Comparison of ENCODE assay signal across 14 cellular contexts in genomic region chr17:55303701-55304145, GRCh38. TPM values are rescaled to one million over a fixed set of nuclear protein-coding genes. Genes with fewer than 3 reads are reported as not detected.
A peak's percentile ranks its signal among the peaks of the same experiment; 100 is the strongest.
DNase-seq lines count a peak whose midpoint lies in the region; ATAC-seq, FAIRE-seq and TF ChIP-seq lines count a peak whose summit lies in the region.
"Had no signal": no experiment of that assay in that cellular context is flagged by ENCODE, and none has a peak within 500 bp of the region (broad histone marks: within the 10 kb centered on the region; RNA-seq: fewer than 3 reads in every experiment).

No MANE protein-coding gene starts in this region.

- no peaks in the 10 kb centered on the region for H3K9me1 ChIP-seq in keratinocyte (ENCODE audit: control insufficient read depth, extremely low read depth, insufficient read depth, low read length)

- dilution Hi-C loops in keratinocyte (cut with MboI; ENCODE audit: extremely low pct_ligation_motif_present, low sequenced_read_pairs) = no loop called here

- peaks cover 0 to 5% of the 10 kb centered on the region in 2 donors for H3K27me3 Mint-ChIP-seq in natural killer cell (ENCODE audit: low read depth in 2 of 2)

- H4K20me1 ChIP-seq in keratinocyte (ENCODE audit: control insufficient read depth, extremely low read depth, insufficient read depth, low read length) = no peaks in the 10 kb centered on the region

- 88 to 94% (median 88%) methylated on average over 7 of the region's 7 CpGs for WGBS in psoas muscle, 3 donors

- DNase-seq in ELF-1 (ENCODE audit: low read depth, low spot score) (peak; percentile 50), HT1080 (ENCODE audit: low read depth) (peak; percentile 21), astrocyte of the hippocampus (ENCODE audit: low read depth, low spot score) (peak; percentile 57), keratinocyte (ENCODE audit: low read depth, low spot score) (no peak), left lobe of liver (ENCODE audit: low spot score) (no peak), natural killer cell (no peak), psoas muscle (no peak), NCI-H510A treated with DMSO at 0.1 percent for 48 hours (lab: John Stamatoyannopoulos, UW) (no peak)
- DNase-seq: activated naive CD4-positive, alpha-beta T cell treated with Interleukin-2 at 50 U/mL for 16 hours; mesendoderm; NCI-H510A; T-helper 9 cell had no signal

- TF ChIP-seq CTCF in keratinocyte (optimal IDR thresholded peaks at IDR 0.05 in 1 of 3, IDR thresholded peaks at IDR 0.05 in 1 of 3, conservative IDR thresholded peaks at IDR 0.05 in 1 of 3; ENCODE audit: extremely low read depth in 1 of 3, insufficient read depth in 2 of 3, low read length in 3 of 3) (peak in 2 of 3 experiments; percentile 22 to 24), natural killer cell (IDR thresholded peaks at IDR 0.05) (no peak), psoas muscle (IDR thresholded peaks at IDR 0.05) (no peak)

- H3K4me1 ChIP-seq in keratinocyte (ENCODE audit: control insufficient read depth, extremely low read depth, insufficient read depth, low read length) (no peaks in the 10 kb centered on the region), psoas muscle (no peaks in the 10 kb centered on the region)

- H3K4me3 Mint-ChIP-seq in natural killer cell = no peak overlapping the region

- intact Hi-C loops in natural killer cell (cut with micrococcal nuclease) (no loop called here), psoas muscle (cut with DNase I) (no loop called here)

- no peak overlapping the region for H3K4me2 ChIP-seq in keratinocyte (ENCODE audit: control insufficient read depth, extremely low read depth, insufficient read depth, low read depth, low read length)

- H3K27me3 ChIP-seq in keratinocyte (ENCODE audit: control insufficient read depth, extremely low read depth, insufficient read depth, low read length) (no peaks in the 10 kb centered on the region), psoas muscle (ENCODE audit: insufficient read depth in 3 of 3, low read length in 2 of 3) (no peaks in the 10 kb centered on the region)

- no peaks in the 10 kb centered on the region for H3K9me3 ChIP-seq in keratinocyte (ENCODE audit: control insufficient read depth, low read depth, low read length)
- no peaks in the 10 kb centered on the region for H3K9me3 ChIP-seq in psoas muscle
- H3K9me3 ChIP-seq: thoracic aorta had no signal

- H3K36me3 Mint-ChIP-seq in natural killer cell = no peaks in the 10 kb centered on the region

- no peaks in the 10 kb centered on the region for H3K9me3 Mint-ChIP-seq in natural killer cell

- H3K4me3 ChIP-seq in keratinocyte (ENCODE audit: control insufficient read depth in 2 of 3, extremely low read depth in 1 of 3, insufficient read depth in 2 of 3, low read depth in 1 of 3, low read length in 3 of 3) = no peak overlapping the region
- no peak overlapping the region for H3K4me3 ChIP-seq in psoas muscle
- H3K4me3 ChIP-seq: thoracic aorta had no signal

- H3K79me2 ChIP-seq in keratinocyte (ENCODE audit: control insufficient read depth, insufficient read depth, low read length) = no peaks in the 10 kb centered on the region

- H3K27ac ChIP-seq in keratinocyte (ENCODE audit: control insufficient read depth, insufficient read depth, low read length) = no peak overlapping the region
- H3K27ac ChIP-seq in psoas muscle = no peak overlapping the region
- H3K27ac ChIP-seq: thoracic aorta had no signal

- no peak for ATAC-seq in left lobe of liver
- ATAC-seq in natural killer cell = no peak
- no peak for ATAC-seq in psoas muscle

- FAIRE-seq in keratinocyte (lab: Jason Lieb, UNC) = no peak
- FAIRE-seq: colon had no signal

- no peaks in the 10 kb centered on the region for H3K36me3 ChIP-seq in keratinocyte (ENCODE audit: control insufficient read depth in 2 of 2, extremely low read depth in 1 of 2, insufficient read depth in 2 of 2, low read length in 2 of 2)
- no peaks in the 10 kb centered on the region for H3K36me3 ChIP-seq in psoas muscle (ENCODE audit: insufficient read depth in 1 of 2, low read depth in 1 of 2)
- H3K36me3 ChIP-seq: thoracic aorta had no signal

- H3K4me1 Mint-ChIP-seq in natural killer cell = no peaks in the 10 kb centered on the region

- no peak overlapping the region for H2AFZ ChIP-seq in keratinocyte (ENCODE audit: control insufficient read depth, low read length)

- no peak overlapping the region for H3K9ac ChIP-seq in keratinocyte (ENCODE audit: control insufficient read depth, extremely low read depth, insufficient read depth, low read length)

- H3K27ac Mint-ChIP-seq in natural killer cell = no peak overlapping the region

RNA-seq across cellular contexts. Expression of gene HLF, which starts 39.0 kb away (rescaled TPM):
- total RNA-seq in HT1080 (2014; rRNA removed; shearing (Covaris generic)) = 0.02 TPM in 1 of 2 replicates, not detected in the other
- 0.02 and 0.11 TPM in 2 replicates for polyA plus RNA-seq in HT1080 (2015; cell fraction: cytosol; rRNA removed)
- 0.07 and 0.11 TPM in 2 replicates for polyA plus RNA-seq in HT1080 (2015; cell fraction: nucleus; rRNA removed)
- polyA plus RNA-seq in keratinocyte (0.09 to 0.85 TPM (median 0.21 TPM) in 3 replicates), psoas muscle (1 to 10 TPM in 2 of 3 donors, under 1 TPM in 1; 0.59 to 3.0 (median 1.6) TPM)
- polyA plus RNA-seq in keratinocyte (2011; ENCODE audit: low read depth) = 0.39 TPM
- 0.06 and 0.13 TPM in 2 replicates for polyA plus RNA-seq in keratinocyte (2011; cell fraction: cytosol; rRNA removed)
- polyA plus RNA-seq in keratinocyte (2011; cell fraction: nucleus; rRNA removed) = 0.53 and 1.4 TPM in 2 replicates
- polyA plus RNA-seq in keratinocyte (2012; ENCODE audit: low replicate concordance) = 0.15 and 0.78 TPM in 2 replicates
- polyA minus RNA-seq in keratinocyte = 0.19 to 2.2 TPM in 2 of 3 replicates, not detected in the other
- polyA minus RNA-seq in keratinocyte (2011; cell fraction: cytosol; rRNA and poly(A)+ RNA removed) = not detected
- 0.32 and 0.78 TPM in 2 replicates for polyA minus RNA-seq in keratinocyte (2011; cell fraction: nucleus; rRNA and poly(A)+ RNA removed)
- total RNA-seq in left lobe of liver (65.8 TPM), natural killer cell (under 1 TPM; 0.14 to 0.59 (median 0.15) TPM), psoas muscle (1 to 10 TPM; 3.7 to 5.0 (median 4.4) TPM)

Comparison
In these comparisons a context has a peak if more than half of its experiments do, and no peak if none do; other contexts are left out.
1. DNase-seq: peak in ELF-1 (single experiment), HT1080 (single experiment) and astrocyte of the hippocampus (single experiment); none in keratinocyte (single experiment), left lobe of liver (single experiment), natural killer cell (single experiment), psoas muscle (0 of 2) and NCI-H510A treated with DMSO at 0.1 percent for 48 hours (single experiment).
2. CTCF ChIP-seq: peak in keratinocyte (2 of 3); none in natural killer cell (single experiment) and psoas muscle (single experiment).
3. RNA of gene HLF, which starts 39.0 kb away (total RNA-seq): 65.8 TPM in left lobe of liver (single experiment); 3.7 to 5.0 TPM in psoas muscle, 0.14 to 0.59 TPM in natural killer cell and 0.02 TPM in HT1080; every median in the first group is over 10 times any median in the second.